ENCODE assay signal across 9 cellular contexts in the genomic region with DNA sequence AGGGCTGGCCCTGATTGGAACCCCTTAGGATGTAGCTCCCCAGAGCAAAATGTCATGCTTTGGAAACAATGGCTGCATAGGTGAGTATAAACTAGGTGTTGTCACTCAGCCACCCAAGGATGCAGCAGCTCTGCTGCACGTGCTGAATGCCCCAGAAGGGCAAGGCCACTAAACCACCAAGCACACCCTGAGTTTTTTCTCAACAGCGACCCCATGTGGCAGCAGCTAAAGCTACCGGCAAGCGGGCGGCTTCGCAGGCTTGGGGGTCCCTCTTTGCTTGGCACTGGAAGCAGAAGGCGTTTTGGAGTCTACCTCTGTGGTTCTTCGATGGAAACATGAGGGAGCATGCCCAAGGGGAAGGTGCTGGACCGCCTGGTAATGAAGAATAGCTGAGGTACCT.
DNase-seq lines count a peak whose midpoint lies in the region; ATAC-seq and TF ChIP-seq lines count a peak whose summit lies in the region.
"Had no signal": no experiment of that assay in that cellular context is flagged by ENCODE, and none has a peak within 500 bp of the region (broad histone marks: within the 10 kb centered on the region; RNA-seq: fewer than 3 reads in every experiment).

No MANE protein-coding gene starts in this region.

- H3K27me3 ChIP-seq in DOHH2 (ENCODE audit: control insufficient read depth, low read length) (no peaks in the 10 kb centered on the region), prostate gland (replicated peaks; ENCODE audit: insufficient read depth) (peaks cover 9% of the 10 kb centered on the region)

- no peaks in the 10 kb centered on the region for H3K9me2 ChIP-seq in DOHH2 (replicated peaks; ENCODE audit: control insufficient read depth, low read length)

- POLR2A ChIA-PET in HEK293T (lab: Yijun Ruan, JAX): no interaction called here

- H3K27ac Mint-ChIP-seq in chondrocyte (ENCODE audit: unreplicated experiment) (no peak overlapping the region), mesothelial cell of epicardium (no peak overlapping the region)

- no peaks in the 10 kb centered on the region for H3K9me3 ChIP-seq in DOHH2 (ENCODE audit: control insufficient read depth, insufficient read depth, low read length)
- H3K9me3 ChIP-seq in prostate gland: no peaks in the 10 kb centered on the region

- no peaks in the 10 kb centered on the region for H3F3A ChIP-seq in DOHH2 (ENCODE audit: control insufficient read depth, insufficient read depth)

- no peaks in the 10 kb centered on the region for H3K27me3 Mint-ChIP-seq in chondrocyte (ENCODE audit: low read depth)
- H3K27me3 Mint-ChIP-seq in mesothelial cell of epicardium (ENCODE audit: low read depth): no peaks in the 10 kb centered on the region

- TF ChIP-seq CTCF in DOHH2 (IDR thresholded peaks at IDR 0.05; ENCODE audit: low read depth, low read length, poor library complexity, severe bottlenecking): peak; percentile 45
- TF ChIP-seq CTCF in chondrocyte (IDR thresholded peaks at IDR 0.05): peak; percentile 67
- peak; percentile 52 for TF ChIP-seq CTCF in mesothelial cell of epicardium (IDR thresholded peaks at IDR 0.05; ENCODE audit: unreplicated experiment)
- TF ChIP-seq CTCF in prostate gland (IDR thresholded peaks at IDR 0.05): no peak

- H3K27ac ChIP-seq in DOHH2 (ENCODE audit: low read depth, low read length) (no peak overlapping the region), prostate gland (no peak overlapping the region)
- H3K27ac ChIP-seq: skin epidermis had no signal

- H4K20me1 ChIP-seq in DOHH2 (ENCODE audit: control insufficient read depth, insufficient read depth, low read depth, low read length): no peaks in the 10 kb centered on the region

- 64% methylated on average over 9 of the region's 9 CpGs for WGBS in prostate gland

- peaks cover 5% of the 10 kb centered on the region for H3K36me3 Mint-ChIP-seq in chondrocyte (ENCODE audit: low read depth)
- H3K36me3 Mint-ChIP-seq in mesothelial cell of epicardium: peaks cover 7% of the 10 kb centered on the region

- intact Hi-C loops in prostate gland (cut with DNase I): no loop called here
- intact Hi-C loops in cardiac septum (cut with DNase I): no loop called here

- H3K4me2 ChIP-seq in DOHH2 (ENCODE audit: low read length): no peak overlapping the region

- H3K9me3 Mint-ChIP-seq in chondrocyte (ENCODE audit: low read depth) (no peaks in the 10 kb centered on the region), mesothelial cell of epicardium (no peaks in the 10 kb centered on the region)

- H3K79me2 ChIP-seq in DOHH2 (ENCODE audit: control insufficient read depth, low read length): no peaks in the 10 kb centered on the region

- H3K36me3 ChIP-seq in DOHH2 (ENCODE audit: control insufficient read depth, low read length): no peaks in the 10 kb centered on the region
- H3K36me3 ChIP-seq in prostate gland: no peaks in the 10 kb centered on the region

- TF ChIP-seq POLR2A in prostate gland (IDR thresholded peaks at IDR 0.05): no peak

- H3K4me1 ChIP-seq in DOHH2 (ENCODE audit: control insufficient read depth, low read length): no peaks in the 10 kb centered on the region
- no peaks in the 10 kb centered on the region for H3K4me1 ChIP-seq in prostate gland (replicated peaks)

- H3K4me1 Mint-ChIP-seq in chondrocyte (ENCODE audit: low read depth) (peaks cover 6% of the 10 kb centered on the region), mesothelial cell of epicardium (peaks cover 17% of the 10 kb centered on the region)

- H3K4me3 Mint-ChIP-seq in chondrocyte (ENCODE audit: unreplicated experiment) (no peak overlapping the region), mesothelial cell of epicardium (no peak overlapping the region)

- no peak for ATAC-seq in HG03442 (IDR thresholded peaks at IDR 0.05; ENCODE audit: unreplicated experiment)

- DNase-seq in HEK293T (ENCODE audit: extremely low spot score): peak; percentile 58
- no peak for DNase-seq in chondrocyte (ENCODE audit: low spot score)
- no peak for DNase-seq in mesothelial cell of epicardium (ENCODE audit: low spot score in 2 of 2, unreplicated experiment in 2 of 2)
- DNase-seq in prostate gland (ENCODE audit: low spot score): no peak
- no peak for DNase-seq in superior temporal gyrus (ENCODE audit: extremely low spot score)
- DNase-seq in cardiac septum (ENCODE audit: low spot score): no peak

- H3K4me3 ChIP-seq in DOHH2 (ENCODE audit: low read length) (no peak overlapping the region), prostate gland (no peak overlapping the region)
- H3K4me3 ChIP-seq: skin epidermis had no signal

- CTCF ChIA-PET in HEK293T (lab: Yijun Ruan, JAX): interaction anchor here (1.3 to 1.5 kb wide), 2 partner anchors 9 to 16 kb away, joined by 4 to 5 read pairs; no protein-coding TSS in a partner anchor

TF ChIP-seq in HEK293T, 16 proteins besides CTCF, POLR2A, EP300 and RAD21:
- TF ChIP-seq ZNF384 (IDR thresholded peaks at IDR 0.05): no peak
- no peak for TF ChIP-seq L3MBTL2 (conservative IDR thresholded peaks at IDR 0.05)
- TF ChIP-seq LEF1 (IDR thresholded peaks at IDR 0.05; ENCODE audit: borderline replicate concordance): no peak

Comparison
In these comparisons a context has a peak if more than half of its experiments do, and no peak if none do; other contexts are left out.
1. CTCF ChIP-seq: peak in DOHH2 (single experiment), chondrocyte (single experiment) and mesothelial cell of epicardium (single experiment); none in prostate gland (0 of 4).